ENCODE assay signal across 1 cellular context in the genomic region with DNA sequence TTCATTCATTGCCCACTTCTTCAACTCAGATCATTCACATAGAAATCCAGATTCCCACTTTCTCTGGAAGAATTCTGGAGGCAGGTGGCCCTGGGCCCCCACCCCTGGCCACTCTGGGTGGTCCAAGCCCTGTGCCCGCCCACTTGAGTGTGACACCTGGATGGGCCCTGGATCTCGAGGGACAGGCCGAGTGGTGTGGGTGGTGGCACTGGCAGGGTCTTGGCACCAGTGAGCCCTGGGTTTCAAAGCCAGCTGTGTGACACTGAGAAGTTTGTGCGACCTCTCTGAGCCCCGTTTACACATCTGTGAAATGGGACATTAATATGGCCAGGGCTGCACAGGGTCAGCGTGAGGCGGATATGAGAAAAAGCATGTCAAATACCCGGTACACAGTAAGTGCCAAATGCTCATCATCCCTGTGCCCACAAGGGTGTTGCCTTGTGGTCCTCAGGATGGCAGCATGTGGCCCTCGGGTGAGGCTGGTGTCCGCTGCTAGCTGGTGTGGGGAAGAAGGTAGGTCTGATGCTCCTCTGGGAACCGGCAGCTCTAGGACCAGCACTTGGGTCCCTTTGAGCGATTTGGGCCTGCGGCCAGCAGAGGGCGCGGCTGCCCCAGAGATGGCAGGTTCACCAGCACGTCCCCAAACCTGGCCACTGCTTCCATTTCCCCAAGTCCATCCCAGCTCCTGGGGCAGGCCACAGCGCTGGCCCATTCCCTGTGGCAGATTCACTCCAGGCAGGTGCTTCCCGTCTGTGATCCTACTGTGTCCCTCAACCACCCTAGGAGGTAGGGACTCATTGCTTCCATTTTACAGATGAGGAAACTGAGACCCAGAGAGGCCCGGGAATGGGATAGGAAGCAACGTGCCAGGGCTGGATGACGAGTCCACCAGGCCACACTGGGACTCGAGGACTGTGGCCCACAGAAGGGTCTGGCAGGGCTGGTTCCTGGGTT.
TF ChIP-seq lines count a peak whose summit lies in the region.

No MANE protein-coding gene starts in this region.

TF ChIP-seq in HepG2, 621 proteins besides CTCF, POLR2A, EP300 and RAD21 (continued from another document and continues in another):
- TF ChIP-seq, protein P1, sequence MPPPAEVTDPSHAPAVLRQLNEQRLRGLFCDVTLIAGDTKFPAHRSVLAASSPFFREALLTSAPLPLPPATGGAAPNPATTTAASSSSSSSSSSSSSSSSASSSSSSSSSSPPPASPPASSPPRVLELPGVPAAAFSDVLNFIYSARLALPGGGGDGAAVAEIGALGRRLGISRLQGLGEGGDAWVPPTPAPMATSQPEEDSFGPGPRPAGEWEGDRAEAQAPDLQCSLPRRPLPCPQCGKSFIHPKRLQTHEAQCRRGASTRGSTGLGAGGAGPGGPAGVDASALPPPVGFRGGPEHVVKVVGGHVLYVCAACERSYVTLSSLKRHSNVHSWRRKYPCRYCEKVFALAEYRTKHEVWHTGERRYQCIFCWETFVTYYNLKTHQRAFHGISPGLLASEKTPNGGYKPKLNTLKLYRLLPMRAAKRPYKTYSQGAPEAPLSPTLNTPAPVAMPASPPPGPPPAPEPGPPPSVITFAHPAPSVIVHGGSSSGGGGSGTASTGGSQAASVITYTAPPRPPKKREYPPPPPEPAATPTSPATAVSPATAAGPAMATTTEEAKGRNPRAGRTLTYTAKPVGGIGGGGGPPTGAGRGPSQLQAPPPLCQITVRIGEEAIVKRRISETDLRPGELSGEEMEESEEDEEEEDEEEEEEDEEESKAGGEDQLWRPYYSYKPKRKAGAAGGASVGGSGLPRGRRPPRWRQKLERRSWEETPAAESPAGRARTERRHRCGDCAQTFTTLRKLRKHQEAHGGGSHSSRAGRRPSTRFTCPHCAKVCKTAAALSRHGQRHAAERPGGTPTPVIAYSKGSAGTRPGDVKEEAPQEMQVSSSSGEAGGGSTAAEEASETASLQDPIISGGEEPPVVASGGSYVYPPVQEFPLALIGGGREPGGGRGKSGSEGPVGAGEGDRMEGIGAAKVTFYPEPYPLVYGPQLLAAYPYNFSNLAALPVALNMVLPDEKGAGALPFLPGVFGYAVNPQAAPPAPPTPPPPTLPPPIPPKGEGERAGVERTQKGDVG (CRISPR knock-in tag; IDR thresholded peaks at IDR 0.05; ENCODE audit: borderline replicate concordance): peak; percentile 37; the same call in 1 of the 2 replicates
- TF ChIP-seq, protein P2, sequence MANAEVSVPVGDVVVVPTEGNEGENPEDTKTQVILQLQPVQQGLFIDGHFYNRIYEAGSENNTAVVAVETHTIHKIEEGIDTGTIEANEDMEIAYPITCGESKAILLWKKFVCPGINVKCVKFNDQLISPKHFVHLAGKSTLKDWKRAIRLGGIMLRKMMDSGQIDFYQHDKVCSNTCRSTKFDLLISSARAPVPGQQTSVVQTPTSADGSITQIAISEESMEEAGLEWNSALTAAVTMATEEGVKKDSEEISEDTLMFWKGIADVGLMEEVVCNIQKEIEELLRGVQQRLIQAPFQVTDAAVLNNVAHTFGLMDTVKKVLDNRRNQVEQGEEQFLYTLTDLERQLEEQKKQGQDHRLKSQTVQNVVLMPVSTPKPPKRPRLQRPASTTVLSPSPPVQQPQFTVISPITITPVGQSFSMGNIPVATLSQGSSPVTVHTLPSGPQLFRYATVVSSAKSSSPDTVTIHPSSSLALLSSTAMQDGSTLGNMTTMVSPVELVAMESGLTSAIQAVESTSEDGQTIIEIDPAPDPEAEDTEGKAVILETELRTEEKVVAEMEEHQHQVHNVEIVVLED (CRISPR knock-in tag; IDR thresholded peaks at IDR 0.05; ENCODE audit: borderline replicate concordance): no peak
- TF ChIP-seq, protein P3, sequence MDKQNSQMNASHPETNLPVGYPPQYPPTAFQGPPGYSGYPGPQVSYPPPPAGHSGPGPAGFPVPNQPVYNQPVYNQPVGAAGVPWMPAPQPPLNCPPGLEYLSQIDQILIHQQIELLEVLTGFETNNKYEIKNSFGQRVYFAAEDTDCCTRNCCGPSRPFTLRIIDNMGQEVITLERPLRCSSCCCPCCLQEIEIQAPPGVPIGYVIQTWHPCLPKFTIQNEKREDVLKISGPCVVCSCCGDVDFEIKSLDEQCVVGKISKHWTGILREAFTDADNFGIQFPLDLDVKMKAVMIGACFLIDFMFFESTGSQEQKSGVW (CRISPR knock-in tag; IDR thresholded peaks at IDR 0.05; ENCODE audit: borderline replicate concordance): no peak
- no peak for TF ChIP-seq IKZF1 (IDR thresholded peaks at IDR 0.05)
- TF ChIP-seq NR2F1 (CRISPR knock-in tag; IDR thresholded peaks at IDR 0.05): no peak
- TF ChIP-seq, protein P4, sequence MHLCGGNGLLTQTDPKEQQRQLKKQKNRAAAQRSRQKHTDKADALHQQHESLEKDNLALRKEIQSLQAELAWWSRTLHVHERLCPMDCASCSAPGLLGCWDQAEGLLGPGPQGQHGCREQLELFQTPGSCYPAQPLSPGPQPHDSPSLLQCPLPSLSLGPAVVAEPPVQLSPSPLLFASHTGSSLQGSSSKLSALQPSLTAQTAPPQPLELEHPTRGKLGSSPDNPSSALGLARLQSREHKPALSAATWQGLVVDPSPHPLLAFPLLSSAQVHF (CRISPR knock-in tag; IDR thresholded peaks at IDR 0.05): no peak
- no peak for TF ChIP-seq SOX6 (IDR thresholded peaks at IDR 0.05)
- TF ChIP-seq SOX6 (CRISPR knock-in tag; IDR thresholded peaks at IDR 0.05): peak; percentile 38; the same call in 1 of the 2 replicates
- no peak for TF ChIP-seq LCORL (IDR thresholded peaks at IDR 0.05)
- TF ChIP-seq LCORL (CRISPR knock-in tag; IDR thresholded peaks at IDR 0.05): no peak
- no peak for TF ChIP-seq TOE1 (CRISPR knock-in tag; IDR thresholded peaks at IDR 0.05)
- TF ChIP-seq KDM1A (CRISPR knock-in tag; IDR thresholded peaks at IDR 0.05): 0 out of 2 replicates have a peak, but pooled peaks have one; percentile 34
- peak; percentile 80 for TF ChIP-seq XRCC5 (optimal IDR thresholded peaks at IDR 0.05; ENCODE audit: low read length)
- TF ChIP-seq, protein P5, sequence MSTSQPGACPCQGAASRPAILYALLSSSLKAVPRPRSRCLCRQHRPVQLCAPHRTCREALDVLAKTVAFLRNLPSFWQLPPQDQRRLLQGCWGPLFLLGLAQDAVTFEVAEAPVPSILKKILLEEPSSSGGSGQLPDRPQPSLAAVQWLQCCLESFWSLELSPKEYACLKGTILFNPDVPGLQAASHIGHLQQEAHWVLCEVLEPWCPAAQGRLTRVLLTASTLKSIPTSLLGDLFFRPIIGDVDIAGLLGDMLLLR (CRISPR knock-in tag; IDR thresholded peaks at IDR 0.05): 0 out of 2 replicates have a peak, but pooled peaks have one; percentile 32
- TF ChIP-seq ZBTB20 (CRISPR knock-in tag; IDR thresholded peaks at IDR 0.05; ENCODE audit: borderline replicate concordance, low read depth): peak; percentile 62; the same call in 1 of the 2 replicates
- no peak for TF ChIP-seq MXI1 (IDR thresholded peaks at IDR 0.05; ENCODE audit: borderline replicate concordance, low read depth, low read length)
- TF ChIP-seq KDM6A (CRISPR knock-in tag; IDR thresholded peaks at IDR 0.05; ENCODE audit: low read depth): no peak
- peak; percentile 48; the same call in 1 of the 2 replicates for TF ChIP-seq RBFOX2 (IDR thresholded peaks at IDR 0.05; ENCODE audit: low read depth, low read length)
- TF ChIP-seq RCOR2 (CRISPR knock-in tag; IDR thresholded peaks at IDR 0.05): 0 out of 2 replicates have a peak, but pooled peaks have one; percentile 26
- no peak for TF ChIP-seq ZNF329 (CRISPR knock-in tag; IDR thresholded peaks at IDR 0.05; ENCODE audit: low read depth)
- 0 out of 2 replicates have a peak, but pooled peaks have one; percentile 61 for TF ChIP-seq EED (CRISPR knock-in tag; IDR thresholded peaks at IDR 0.05)
- peak; percentile 86; the same call in 1 of the 2 replicates for TF ChIP-seq ZNF619 (CRISPR knock-in tag; IDR thresholded peaks at IDR 0.05)
- TF ChIP-seq JUND (CRISPR knock-in tag; IDR thresholded peaks at IDR 0.05): no peak
- TF ChIP-seq ZNF501 (CRISPR knock-in tag; IDR thresholded peaks at IDR 0.05): peak; percentile 43; the same call in 1 of the 2 replicates
- no peak for TF ChIP-seq BHLHE40 (IDR thresholded peaks at IDR 0.05; ENCODE audit: low read length)
- TF ChIP-seq, protein P6, sequence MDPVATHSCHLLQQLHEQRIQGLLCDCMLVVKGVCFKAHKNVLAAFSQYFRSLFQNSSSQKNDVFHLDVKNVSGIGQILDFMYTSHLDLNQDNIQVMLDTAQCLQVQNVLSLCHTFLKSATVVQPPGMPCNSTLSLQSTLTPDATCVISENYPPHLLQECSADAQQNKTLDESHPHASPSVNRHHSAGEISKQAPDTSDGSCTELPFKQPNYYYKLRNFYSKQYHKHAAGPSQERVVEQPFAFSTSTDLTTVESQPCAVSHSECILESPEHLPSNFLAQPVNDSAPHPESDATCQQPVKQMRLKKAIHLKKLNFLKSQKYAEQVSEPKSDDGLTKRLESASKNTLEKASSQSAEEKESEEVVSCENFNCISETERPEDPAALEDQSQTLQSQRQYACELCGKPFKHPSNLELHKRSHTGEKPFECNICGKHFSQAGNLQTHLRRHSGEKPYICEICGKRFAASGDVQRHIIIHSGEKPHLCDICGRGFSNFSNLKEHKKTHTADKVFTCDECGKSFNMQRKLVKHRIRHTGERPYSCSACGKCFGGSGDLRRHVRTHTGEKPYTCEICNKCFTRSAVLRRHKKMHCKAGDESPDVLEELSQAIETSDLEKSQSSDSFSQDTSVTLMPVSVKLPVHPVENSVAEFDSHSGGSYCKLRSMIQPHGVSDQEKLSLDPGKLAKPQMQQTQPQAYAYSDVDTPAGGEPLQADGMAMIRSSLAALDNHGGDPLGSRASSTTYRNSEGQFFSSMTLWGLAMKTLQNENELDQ (CRISPR knock-in tag; IDR thresholded peaks at IDR 0.05; ENCODE audit: borderline replicate concordance): no peak
- TF ChIP-seq, protein P7, sequence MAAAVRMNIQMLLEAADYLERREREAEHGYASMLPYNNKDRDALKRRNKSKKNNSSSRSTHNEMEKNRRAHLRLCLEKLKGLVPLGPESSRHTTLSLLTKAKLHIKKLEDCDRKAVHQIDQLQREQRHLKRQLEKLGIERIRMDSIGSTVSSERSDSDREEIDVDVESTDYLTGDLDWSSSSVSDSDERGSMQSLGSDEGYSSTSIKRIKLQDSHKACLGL (CRISPR knock-in tag; IDR thresholded peaks at IDR 0.05): peak; percentile 59; the same call in 1 of the 2 replicates
- peak; percentile 22 for TF ChIP-seq HNRNPH1 (optimal IDR thresholded peaks at IDR 0.05; ENCODE audit: low read depth, low read length)
- TF ChIP-seq MXD4 (CRISPR knock-in tag; IDR thresholded peaks at IDR 0.05): no peak
- TF ChIP-seq TEAD3 (CRISPR knock-in tag; optimal IDR thresholded peaks at IDR 0.05; ENCODE audit: borderline replicate concordance): peak; percentile 21
- TF ChIP-seq, protein P8, sequence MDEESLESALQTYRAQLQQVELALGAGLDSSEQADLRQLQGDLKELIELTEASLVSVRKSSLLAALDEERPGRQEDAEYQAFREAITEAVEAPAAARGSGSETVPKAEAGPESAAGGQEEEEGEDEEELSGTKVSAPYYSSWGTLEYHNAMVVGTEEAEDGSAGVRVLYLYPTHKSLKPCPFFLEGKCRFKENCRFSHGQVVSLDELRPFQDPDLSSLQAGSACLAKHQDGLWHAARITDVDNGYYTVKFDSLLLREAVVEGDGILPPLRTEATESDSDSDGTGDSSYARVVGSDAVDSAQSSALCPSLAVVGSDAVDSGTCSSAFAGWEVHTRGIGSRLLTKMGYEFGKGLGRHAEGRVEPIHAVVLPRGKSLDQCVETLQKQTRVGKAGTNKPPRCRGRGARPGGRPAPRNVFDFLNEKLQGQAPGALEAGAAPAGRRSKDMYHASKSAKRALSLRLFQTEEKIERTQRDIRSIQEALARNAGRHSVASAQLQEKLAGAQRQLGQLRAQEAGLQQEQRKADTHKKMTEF (CRISPR knock-in tag; IDR thresholded peaks at IDR 0.05): 0 out of 2 replicates have a peak, but pooled peaks have one; percentile 26
- TF ChIP-seq ZNF629 (CRISPR knock-in tag; conservative IDR thresholded peaks at IDR 0.05): peak; percentile 98
- no peak for TF ChIP-seq ZNF772 (CRISPR knock-in tag; IDR thresholded peaks at IDR 0.05)
- TF ChIP-seq ZNF567 (CRISPR knock-in tag; IDR thresholded peaks at IDR 0.05; ENCODE audit: borderline replicate concordance): peak; percentile 54; the same call in 1 of the 2 replicates
- TF ChIP-seq, protein P9, sequence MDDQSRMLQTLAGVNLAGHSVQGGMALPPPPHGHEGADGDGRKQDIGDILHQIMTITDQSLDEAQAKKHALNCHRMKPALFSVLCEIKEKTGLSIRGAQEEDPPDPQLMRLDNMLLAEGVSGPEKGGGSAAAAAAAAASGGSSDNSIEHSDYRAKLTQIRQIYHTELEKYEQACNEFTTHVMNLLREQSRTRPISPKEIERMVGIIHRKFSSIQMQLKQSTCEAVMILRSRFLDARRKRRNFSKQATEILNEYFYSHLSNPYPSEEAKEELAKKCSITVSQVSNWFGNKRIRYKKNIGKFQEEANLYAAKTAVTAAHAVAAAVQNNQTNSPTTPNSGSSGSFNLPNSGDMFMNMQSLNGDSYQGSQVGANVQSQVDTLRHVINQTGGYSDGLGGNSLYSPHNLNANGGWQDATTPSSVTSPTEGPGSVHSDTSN (CRISPR knock-in tag; IDR thresholded peaks at IDR 0.05; ENCODE audit: borderline replicate concordance): no peak
- peak; percentile 24; the same call in 1 of the 2 replicates for TF ChIP-seq ZC3H4 (CRISPR knock-in tag; IDR thresholded peaks at IDR 0.05; ENCODE audit: borderline replicate concordance)
- TF ChIP-seq KDM5B (CRISPR knock-in tag; IDR thresholded peaks at IDR 0.05; ENCODE audit: borderline replicate concordance): peak; percentile 20; the same call in 1 of the 2 replicates
- TF ChIP-seq, protein P10, sequence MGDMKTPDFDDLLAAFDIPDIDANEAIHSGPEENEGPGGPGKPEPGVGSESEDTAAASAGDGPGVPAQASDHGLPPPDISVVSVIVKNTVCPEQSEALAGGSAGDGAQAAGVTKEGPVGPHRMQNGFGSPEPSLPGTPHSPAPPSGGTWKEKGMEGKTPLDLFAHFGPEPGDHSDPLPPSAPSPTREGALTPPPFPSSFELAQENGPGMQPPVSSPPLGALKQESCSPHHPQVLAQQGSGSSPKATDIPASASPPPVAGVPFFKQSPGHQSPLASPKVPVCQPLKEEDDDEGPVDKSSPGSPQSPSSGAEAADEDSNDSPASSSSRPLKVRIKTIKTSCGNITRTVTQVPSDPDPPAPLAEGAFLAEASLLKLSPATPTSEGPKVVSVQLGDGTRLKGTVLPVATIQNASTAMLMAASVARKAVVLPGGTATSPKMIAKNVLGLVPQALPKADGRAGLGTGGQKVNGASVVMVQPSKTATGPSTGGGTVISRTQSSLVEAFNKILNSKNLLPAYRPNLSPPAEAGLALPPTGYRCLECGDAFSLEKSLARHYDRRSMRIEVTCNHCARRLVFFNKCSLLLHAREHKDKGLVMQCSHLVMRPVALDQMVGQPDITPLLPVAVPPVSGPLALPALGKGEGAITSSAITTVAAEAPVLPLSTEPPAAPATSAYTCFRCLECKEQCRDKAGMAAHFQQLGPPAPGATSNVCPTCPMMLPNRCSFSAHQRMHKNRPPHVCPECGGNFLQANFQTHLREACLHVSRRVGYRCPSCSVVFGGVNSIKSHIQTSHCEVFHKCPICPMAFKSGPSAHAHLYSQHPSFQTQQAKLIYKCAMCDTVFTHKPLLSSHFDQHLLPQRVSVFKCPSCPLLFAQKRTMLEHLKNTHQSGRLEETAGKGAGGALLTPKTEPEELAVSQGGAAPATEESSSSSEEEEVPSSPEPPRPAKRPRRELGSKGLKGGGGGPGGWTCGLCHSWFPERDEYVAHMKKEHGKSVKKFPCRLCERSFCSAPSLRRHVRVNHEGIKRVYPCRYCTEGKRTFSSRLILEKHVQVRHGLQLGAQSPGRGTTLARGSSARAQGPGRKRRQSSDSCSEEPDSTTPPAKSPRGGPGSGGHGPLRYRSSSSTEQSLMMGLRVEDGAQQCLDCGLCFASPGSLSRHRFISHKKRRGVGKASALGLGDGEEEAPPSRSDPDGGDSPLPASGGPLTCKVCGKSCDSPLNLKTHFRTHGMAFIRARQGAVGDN (CRISPR knock-in tag; IDR thresholded peaks at IDR 0.05): peak; percentile 55
- no peak for TF ChIP-seq ZNF782 (CRISPR knock-in tag; IDR thresholded peaks at IDR 0.05; ENCODE audit: borderline replicate concordance)
- TF ChIP-seq ZNF225 (CRISPR knock-in tag; IDR thresholded peaks at IDR 0.05): peak; percentile 82; the same call in 1 of the 2 replicates
